17 cellular contexts compared by ENCODE assay signal in genomic region chr7:144287385-144287784, GRCh38. TPM values are rescaled to one million over a fixed set of nuclear protein-coding genes. Genes with fewer than 3 reads are reported as not detected.
"Had no signal": no experiment of that assay in that cellular context is flagged by ENCODE, and none has a peak within 500 bp of the region (broad histone marks: within the 10 kb centered on the region; RNA-seq: fewer than 3 reads in every experiment).

No MANE protein-coding gene starts in this region.

RNA-seq across cellular contexts. Expression of gene CTAGE8, which starts 18.3 kb away (rescaled TPM):
- total RNA-seq: left ventricle myocardium superior, lung microvascular endothelial cell, myocyte had no signal
- polyA plus RNA-seq: immature natural killer cell had no signal

RNA-seq across cellular contexts. Expression of gene OR2A7, which starts 22.8 kb away (rescaled TPM):
- total RNA-seq: dermis microvascular lymphatic vessel endothelial cell, frontal cortex, lung microvascular endothelial cell, myocyte had no signal
- polyA plus RNA-seq: immature natural killer cell had no signal

RNA-seq across cellular contexts. Expression of gene OR2A1, which starts 24.8 kb away (rescaled TPM):
- total RNA-seq: colonic mucosa, endodermal cell, esophagus mucosa, esophagus squamous epithelium, frontal cortex, hepatocyte, kidney, left lung, left ventricle myocardium superior, lung microvascular endothelial cell, mucosa of descending colon, myocyte had no signal
- polyA plus RNA-seq: immature natural killer cell had no signal

RNA-seq across cellular contexts. Expression of gene OR2A42, which starts 48.0 kb away (rescaled TPM):
- total RNA-seq: colonic mucosa, dermis microvascular lymphatic vessel endothelial cell, endodermal cell, esophagus mucosa, heart left ventricle, left lung, left ventricle myocardium superior, lower lobe of right lung, lung microvascular endothelial cell, mesenteric fat pad, myocyte had no signal
- polyA plus RNA-seq: heart left ventricle, immature natural killer cell had no signal
